In the genomic region with DNA sequence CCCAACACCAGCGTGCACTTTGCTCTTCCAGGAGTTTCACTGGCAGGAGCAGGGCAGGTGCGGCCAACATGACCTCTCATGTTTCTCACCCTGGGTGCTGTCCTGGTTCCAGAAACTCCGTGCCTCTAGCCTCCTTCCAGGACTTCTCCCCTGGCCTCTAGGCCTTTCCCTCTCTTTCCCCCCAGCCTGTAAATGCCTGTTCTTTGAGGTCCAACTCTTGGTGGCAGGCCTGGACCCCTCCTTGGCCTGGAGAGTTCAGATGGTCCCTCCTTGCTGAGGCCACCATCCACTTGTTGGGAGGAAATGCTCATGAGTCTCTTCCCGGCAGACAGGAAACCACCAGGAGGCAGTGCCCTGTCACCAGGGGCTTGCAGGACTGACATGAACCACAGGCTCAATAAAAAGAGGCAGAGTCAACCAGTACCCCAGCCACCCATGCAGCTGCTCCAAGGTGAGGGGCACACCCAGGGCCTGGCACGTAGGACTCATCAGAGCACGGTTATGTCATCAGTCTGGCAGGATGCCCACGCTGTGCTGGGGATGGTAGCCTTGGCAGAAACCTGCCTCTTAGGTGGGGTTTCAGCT, we compare ENCODE assay signal across 10 cellular contexts. TPM values are rescaled to one million over a fixed set of nuclear protein-coding genes. Genes with fewer than 3 reads are reported as not detected.
DNase-seq lines count a peak whose midpoint lies in the region; ATAC-seq and TF ChIP-seq lines count a peak whose summit lies in the region.
"Had no signal": no experiment of that assay in that cellular context is flagged by ENCODE, and none has a peak within 500 bp of the region (broad histone marks: within the 10 kb centered on the region; RNA-seq: fewer than 3 reads in every experiment).

No MANE protein-coding gene starts in this region.

- 0 out of 2 replicates have a peak overlapping the region, but pooled peaks have one; percentile 41 for H2AFZ ChIP-seq in SK-N-SH (ENCODE audit: low read depth)

- H3K27ac ChIP-seq in SK-N-SH (ENCODE audit: low read depth in 2 of 2, low read length in 1 of 2) (no peak overlapping the region), heart right ventricle (peak overlapping the region in 9 of 10 donors; percentile 73 to 89 (median 85)), transverse colon (peak overlapping the region; percentile 68 to 85 (median 80))

- POLR2A ChIA-PET in SK-N-SH (lab: Yijun Ruan, JAX), result no interaction called here

- H3K9me2 ChIP-seq in SK-N-SH, result no peaks in the 10 kb centered on the region

- TF ChIP-seq RAD21 in SK-N-SH (IDR thresholded peaks at IDR 0.05; ENCODE audit: low read length), result no peak

- peaks cover 0 to 7% of the 10 kb centered on the region in 2 experiments for H3K36me3 ChIP-seq in SK-N-SH (replicated peaks in 1 of 2; ENCODE audit: control insufficient read depth in 1 of 2, insufficient read depth in 2 of 2, low read length in 1 of 2)
- no peaks in the 10 kb centered on the region for H3K36me3 ChIP-seq in heart right ventricle
- H3K36me3 ChIP-seq in transverse colon, result no peaks in the 10 kb centered on the region

- intact Hi-C loops in heart right ventricle (cut with DNase I), result no loop called here
- intact Hi-C loops in transverse colon (cut with DNase I; ENCODE audit: low total_unique reads), result no loop called here

- DNase-seq in activated CD8-positive, alpha-beta memory T cell treated with anti-CD3 and anti-CD28 coated beads for 24 hours, result peak; percentile 52
- no peak for DNase-seq in activated CD8-positive, alpha-beta memory T cell treated with anti-CD3 and anti-CD28 coated beads, Interleukin-2, amount 10 ng/mL, durations not matched to agents 7 days and 5 days
- DNase-seq in SK-N-SH (no peak), heart right ventricle (peak in 1 of 2 donors; percentile 30), transverse colon (peak; percentile 87), SKM-1 treated with dmso at 0.1 percent for 144 hours (lab: John Stamatoyannopoulos, UW; ENCODE audit: unreplicated experiment) (no peak), kidney glomerular epithelial cell (lab: John Stamatoyannopoulos, UW) (no peak)
- DNase-seq: C1 segment of cervical spinal cord, NCI-H1417 treated with DMSO at 0.1 percent for 48 hours had no signal

- CTCF ChIA-PET in activated CD8-positive, alpha-beta memory T cell treated with anti-CD3 and anti-CD28 coated beads, Interleukin-2, amount 10 ng/mL, durations not matched to agents 7 days and 5 days (lab: Charles Lee), result no interaction called here
- CTCF ChIA-PET in SK-N-SH (lab: Yijun Ruan, JAX), result no interaction called here

- peak; percentile 76 for TF ChIP-seq POLR2A in transverse colon (IDR thresholded peaks at IDR 0.05)

- no peak overlapping the region for H3K4me3 ChIP-seq in SK-N-SH (ENCODE audit: low read depth in 2 of 2, low read length in 1 of 2)
- H3K4me3 ChIP-seq in heart right ventricle, result peak overlapping the region; percentile 4 to 68 (median 56)
- peak overlapping the region in 3 of 4 donors; percentile 40 to 59 (median 42) for H3K4me3 ChIP-seq in transverse colon

- no peaks in the 10 kb centered on the region for H3K9me3 ChIP-seq in SK-N-SH
- peaks cover 0 to 7% (median 0%) of the 10 kb centered on the region in 11 donors for H3K9me3 ChIP-seq in heart right ventricle
- no peaks in the 10 kb centered on the region for H3K9me3 ChIP-seq in transverse colon

- H4K20me1 ChIP-seq in SK-N-SH (ENCODE audit: insufficient read depth), result no peaks in the 10 kb centered on the region

- TF ChIP-seq EP300 in SK-N-SH (IDR thresholded peaks at IDR 0.05; ENCODE audit: borderline replicate concordance in 1 of 2, low read depth in 1 of 2, low read length in 1 of 2) (no peak), transverse colon (IDR thresholded peaks at IDR 0.05; ENCODE audit: low read depth) (no peak)

- no peak overlapping the region for H3K4me2 ChIP-seq in SK-N-SH

- no peak overlapping the region for H3K9ac ChIP-seq in SK-N-SH

- H3K27me3 ChIP-seq in SK-N-SH (ENCODE audit: insufficient read depth) (no peaks in the 10 kb centered on the region), heart right ventricle (peaks cover 0 to 44% (median 31%) of the 10 kb centered on the region in 7 donors), transverse colon (peaks cover 36% of the 10 kb centered on the region)

- ATAC-seq in activated CD8-positive, alpha-beta memory T cell treated with anti-CD3 and anti-CD28 coated beads, Interleukin-2, amount 10 ng/mL, durations not matched to agents 7 days and 5 days, result no peak
- ATAC-seq in heart right ventricle, result peak in 7 of 8 donors; percentile 6 to 63 (median 36)
- no peak for ATAC-seq in HG02981 (IDR thresholded peaks at IDR 0.05; ENCODE audit: unreplicated experiment)

- 66% methylated on average over 5 of the region's 7 CpGs for WGBS in SK-N-SH (ENCODE audit: low lambda C conversion rate)
- 59 to 73% methylated on average over 7 of the region's 7 CpGs for WGBS in heart right ventricle, 2 donors
- WGBS in transverse colon (ENCODE audit: low coverage in 1 of 2), 2 donors, result 40 to 44% methylated on average over 1 to 7 of the region's 7 CpGs

- H3F3A ChIP-seq in SK-N-SH (replicated peaks; ENCODE audit: insufficient read depth), result peaks cover 4% of the 10 kb centered on the region

- H3K36me3 Mint-ChIP-seq in activated CD8-positive, alpha-beta memory T cell treated with anti-CD3 and anti-CD28 coated beads, Interleukin-2, amount 10 ng/mL, durations not matched to agents 7 days and 5 days, result peaks cover 2% of the 10 kb centered on the region

- H3K4me1 ChIP-seq in SK-N-SH (ENCODE audit: control insufficient read depth in 1 of 2, insufficient read depth in 2 of 2, low read depth in 1 of 2, low read length in 1 of 2), result peaks cover 0 to 8% of the 10 kb centered on the region in 2 experiments; a peak in 3 of 4 replicates
- H3K4me1 ChIP-seq in heart right ventricle, result peaks cover 0 to 57% (median 19%) of the 10 kb centered on the region in 9 donors
- H3K4me1 ChIP-seq in transverse colon, result peaks cover 4 to 18% (median 14%) of the 10 kb centered on the region in 4 donors

- H3K4me1 Mint-ChIP-seq in activated CD8-positive, alpha-beta memory T cell treated with anti-CD3 and anti-CD28 coated beads, Interleukin-2, amount 10 ng/mL, durations not matched to agents 7 days and 5 days, result peaks cover 19% of the 10 kb centered on the region

- TF ChIP-seq CTCF in SK-N-SH (IDR thresholded peaks at IDR 0.05), result peak; percentile 24; the same call in 1 of the 2 replicates
- TF ChIP-seq CTCF in heart right ventricle (IDR thresholded peaks at IDR 0.05), result peak in 5 of 9 donors; percentile 13 to 50 (median 24)
- TF ChIP-seq CTCF in transverse colon (IDR thresholded peaks at IDR 0.05), result peak in 3 of 5 experiments; percentile 22 to 58 (median 36)

- peaks cover 83% of the 10 kb centered on the region for H3K27me3 Mint-ChIP-seq in activated CD8-positive, alpha-beta memory T cell treated with anti-CD3 and anti-CD28 coated beads, Interleukin-2, amount 10 ng/mL, durations not matched to agents 7 days and 5 days

- in situ Hi-C loops in transverse colon (cut with MboI; ENCODE audit: low pct_ligation_motif_present in 1 of 4, low pct_unique_long_range_greater_than_20kb in 1 of 4, low sequenced_read_pairs in 3 of 4), result no loop called here

- H3K27ac Mint-ChIP-seq in activated CD8-positive, alpha-beta memory T cell treated with anti-CD3 and anti-CD28 coated beads, Interleukin-2, amount 10 ng/mL, durations not matched to agents 7 days and 5 days, result no peak overlapping the region

- no peak overlapping the region for H3K4me3 Mint-ChIP-seq in activated CD8-positive, alpha-beta memory T cell treated with anti-CD3 and anti-CD28 coated beads, Interleukin-2, amount 10 ng/mL, durations not matched to agents 7 days and 5 days

- peaks cover 2% of the 10 kb centered on the region for H3K9me3 Mint-ChIP-seq in activated CD8-positive, alpha-beta memory T cell treated with anti-CD3 and anti-CD28 coated beads, Interleukin-2, amount 10 ng/mL, durations not matched to agents 7 days and 5 days (ENCODE audit: low read depth)

- H3K79me2 ChIP-seq in SK-N-SH (ENCODE audit: insufficient read depth), result peaks cover 6% of the 10 kb centered on the region

TF ChIP-seq in SK-N-SH, 30 proteins besides CTCF, POLR2A, EP300 and RAD21:
- TF ChIP-seq NRF1 (IDR thresholded peaks at IDR 0.05; ENCODE audit: low read depth, low read length), result no peak
- TF ChIP-seq RFX5 (IDR thresholded peaks at IDR 0.05; ENCODE audit: low read length), result no peak

RNA-seq across cellular contexts. Expression of a gene that starts 1.5 kb away (rescaled TPM):
- not detected for total RNA-seq in activated CD8-positive, alpha-beta memory T cell treated with anti-CD3 and anti-CD28 coated beads, Interleukin-2, amount 10 ng/mL, durations not matched to agents 7 days and 5 days
- 1.7 and 5.2 TPM in 2 replicates for polyA plus RNA-seq in SK-N-SH (2012; rRNA removed)
- polyA plus RNA-seq in SK-N-SH (2012; cell fraction: cytosol; rRNA removed), result 4.1 and 5.1 TPM in 2 replicates
- polyA plus RNA-seq in SK-N-SH (2012; cell fraction: nucleus; rRNA removed), result 2.1 and 2.4 TPM in 2 replicates
- 10 to 100 TPM in 6 of 10 donors, 1 to 10 TPM in 4; 7.2 to 43.6 (median 11.4) TPM for total RNA-seq in heart right ventricle
- polyA plus RNA-seq in heart right ventricle, result 10 to 100 TPM in 1 of 2 donors, 1 to 10 TPM in 1; 6.8 to 15.0 TPM
- total RNA-seq in transverse colon, result 100 to 1,000 TPM; 205 to 499 (median 299) TPM

Comparison
In these comparisons a context has a peak if more than half of its experiments do, and no peak if none do; other contexts are left out.
1. DNase-seq: peak in activated CD8-positive, alpha-beta memory T cell treated with anti-CD3 and anti-CD28 coated beads for 24 hours (single experiment) and transverse colon (single experiment); none in activated CD8-positive, alpha-beta memory T cell treated with anti-CD3 and anti-CD28 coated beads, Interleukin-2, amount 10 ng/mL, durations not matched to agents 7 days and 5 days (single experiment), SK-N-SH (single experiment), SKM-1 treated with dmso at 0.1 percent for 144 hours (single experiment) and kidney glomerular epithelial cell (single experiment).
2. ATAC-seq: peak in heart right ventricle (7 of 8); none in activated CD8-positive, alpha-beta memory T cell treated with anti-CD3 and anti-CD28 coated beads, Interleukin-2, amount 10 ng/mL, durations not matched to agents 7 days and 5 days (single experiment) and HG02981 (single experiment).
3. H3K27ac ChIP-seq: peak in heart right ventricle (9 of 10) and transverse colon (4 of 4); none in SK-N-SH (0 of 2).
4. H3K4me3 ChIP-seq: peak in heart right ventricle (10 of 10) and transverse colon (3 of 4); none in SK-N-SH (0 of 2).
5. RNA of a gene that starts 1.5 kb away (total RNA-seq): 205 to 499 TPM in transverse colon and 7.2 to 43.6 TPM in heart right ventricle; not detected in activated CD8-positive, alpha-beta memory T cell treated with anti-CD3 and anti-CD28 coated beads, Interleukin-2, amount 10 ng/mL, durations not matched to agents 7 days and 5 days; every median in the first group is over 4 times any median in the second.
6. Peak in every context shown above with its lines, with median percentiles within 50 percentile points of each other: CTCF ChIP-seq.